Comparison of ENCODE assay signal across 8 cellular contexts in genomic region chr14:58426819-58427288, GRCh38. TPM values are rescaled to one million over a fixed set of nuclear protein-coding genes. Genes with fewer than 3 reads are reported as not detected.
DNase-seq lines count a peak whose midpoint lies in the region; ATAC-seq and TF ChIP-seq lines count a peak whose summit lies in the region.

No MANE protein-coding gene starts in this region.

- peaks cover 43% of the 10 kb centered on the region for H3K4me1 Mint-ChIP-seq in activated CD4-positive, alpha-beta T cell treated with anti-CD3 and anti-CD28 coated beads, Interleukin-2, amount 10 ng/mL, durations not matched to agents 7 days and 5 days

- WGBS in lung, 2 donors: 0 to 1% methylated on average over 31 of the region's 31 CpGs

- peak; percentile 40 to 61 for DNase-seq in NCI-H187 (lab: John Stamatoyannopoulos, UW)
- DNase-seq in NCI-H187 treated with DMSO at 0.1 percent for 48 hours (lab: John Stamatoyannopoulos, UW): no peak
- DNase-seq in NCI-H510A (lab: John Stamatoyannopoulos, UW): peak; percentile 66
- peak; percentile 47 for DNase-seq in activated CD4-positive, alpha-beta T cell treated with anti-CD3 and anti-CD28 coated beads, Interleukin-2, amount 10 ng/mL, durations not matched to agents 7 days and 5 days
- peak; percentile 31 for DNase-seq in dedifferentiated amniotic fluid mesenchymal stem cell (ENCODE audit: extremely low spot score)
- DNase-seq in lung (ENCODE audit: low spot score): peak; percentile 46
- peak; percentile 25 to 31 (median 29) for DNase-seq in stimulated activated CD4-positive, alpha-beta T cell treated with anti-CD3 and anti-CD28 coated beads, TNF-alpha, amount 100 ng/mL, for 24 hours (ENCODE audit: low read depth in 3 of 3)

- H3K9me3 Mint-ChIP-seq in activated CD4-positive, alpha-beta T cell treated with anti-CD3 and anti-CD28 coated beads, Interleukin-2, amount 10 ng/mL, durations not matched to agents 7 days and 5 days: no peaks in the 10 kb centered on the region

- H3K36me3 ChIP-seq in lung (ENCODE audit: control insufficient read depth in 2 of 2, insufficient read depth in 2 of 2, low read length in 2 of 2): peaks cover 2 to 5% of the 10 kb centered on the region in 2 donors

- peak overlapping the region; percentile 96 to 97 for H3K27ac ChIP-seq in lung (ENCODE audit: low read depth in 1 of 2, low read length in 1 of 2)

- POLR2A ChIA-PET in activated CD4-positive, alpha-beta T cell treated with anti-CD3 and anti-CD28 coated beads, Interleukin-2, amount 10 ng/mL, durations not matched to agents 7 days and 5 days (lab: Charles Lee): interaction anchor here (0.7 to 1.5 kb wide), 2 partner anchors 129 to 557 kb away, joined by 3 to 4 read pairs; no protein-coding TSS in a partner anchor

- no peak for TF ChIP-seq CTCF in lung (IDR thresholded peaks at IDR 0.05; ENCODE audit: control extremely low read depth, extremely low read depth)

- H3K4me3 Mint-ChIP-seq in activated CD4-positive, alpha-beta T cell treated with anti-CD3 and anti-CD28 coated beads, Interleukin-2, amount 10 ng/mL, durations not matched to agents 7 days and 5 days: peak overlapping the region; percentile 86

- H3K27ac Mint-ChIP-seq in activated CD4-positive, alpha-beta T cell treated with anti-CD3 and anti-CD28 coated beads, Interleukin-2, amount 10 ng/mL, durations not matched to agents 7 days and 5 days: peak overlapping the region; percentile 99

- no peaks in the 10 kb centered on the region for H3K27me3 ChIP-seq in lung (ENCODE audit: control insufficient read depth, insufficient read depth)

- H3K36me3 Mint-ChIP-seq in activated CD4-positive, alpha-beta T cell treated with anti-CD3 and anti-CD28 coated beads, Interleukin-2, amount 10 ng/mL, durations not matched to agents 7 days and 5 days (ENCODE audit: low read depth): peaks cover 21% of the 10 kb centered on the region

- no peaks in the 10 kb centered on the region for H3K27me3 Mint-ChIP-seq in activated CD4-positive, alpha-beta T cell treated with anti-CD3 and anti-CD28 coated beads, Interleukin-2, amount 10 ng/mL, durations not matched to agents 7 days and 5 days

- H3K4me3 ChIP-seq in lung: peak overlapping the region; percentile 94

- H3K9me3 ChIP-seq in lung (ENCODE audit: control insufficient read depth in 2 of 2, insufficient read depth in 1 of 2, low read length in 1 of 2): no peaks in the 10 kb centered on the region

- peaks cover 0 to 3% of the 10 kb centered on the region in 2 donors for H3K4me1 ChIP-seq in lung (ENCODE audit: control insufficient read depth in 2 of 2, insufficient read depth in 2 of 2, low read length in 2 of 2)

- CTCF ChIA-PET in activated CD4-positive, alpha-beta T cell treated with anti-CD3 and anti-CD28 coated beads, Interleukin-2, amount 10 ng/mL, durations not matched to agents 7 days and 5 days (lab: Charles Lee): interaction anchor here (0.5 to 5.5 kb wide), 2 partner anchors 31 to 147 kb away, joined by 3 to 26 read pairs; partner anchors contain the start of gene TOMM20L

- ATAC-seq in HG03095 (IDR thresholded peaks at IDR 0.05; ENCODE audit: unreplicated experiment) (peak; percentile 36), lung (ENCODE audit: insufficient read depth, low FRiP score) (peak; percentile 54)

RNA-seq across cellular contexts. Expression of gene TIMM9, which starts 0.5 kb away (rescaled TPM):
- 10 to 100 TPM; 36.2 to 45.1 TPM for total RNA-seq in activated CD4-positive, alpha-beta T cell treated with anti-CD3 and anti-CD28 coated beads, Interleukin-2, amount 10 ng/mL, durations not matched to agents 7 days and 5 days
- total RNA-seq in lung: 10 to 100 TPM; 18.7 to 30.6 TPM
- polyA plus RNA-seq in lung: 10 to 100 TPM; 23.6 to 50.7 TPM

RNA-seq across cellular contexts. Expression of gene KIAA0586, which starts 0.7 kb away (rescaled TPM):
- total RNA-seq in activated CD4-positive, alpha-beta T cell treated with anti-CD3 and anti-CD28 coated beads, Interleukin-2, amount 10 ng/mL, durations not matched to agents 7 days and 5 days: 10 to 100 TPM; 29.7 to 31.4 TPM
- 10 to 100 TPM; 13.4 to 30.1 TPM for total RNA-seq in lung
- polyA plus RNA-seq in lung: 1 to 10 TPM; 5.3 to 5.8 TPM

RNA-seq across cellular contexts. Expression of gene TOMM20L, which starts 31.1 kb away (rescaled TPM):
- total RNA-seq in activated CD4-positive, alpha-beta T cell treated with anti-CD3 and anti-CD28 coated beads, Interleukin-2, amount 10 ng/mL, durations not matched to agents 7 days and 5 days: not detected
- under 1 TPM in 1 of 2 donors, not detected in 1; 0.74 TPM for total RNA-seq in lung
- not detected for polyA plus RNA-seq in lung
